Comparison of ENCODE assay signal across 9 cellular contexts in genomic region chr3:158167737-158168469, GRCh38. TPM values are rescaled to one million over a fixed set of nuclear protein-coding genes. Genes with fewer than 3 reads are reported as not detected.
DNase-seq lines count a peak whose midpoint lies in the region; ATAC-seq, FAIRE-seq and TF ChIP-seq lines count a peak whose summit lies in the region.
"Had no signal": no experiment of that assay in that cellular context is flagged by ENCODE, and none has a peak within 500 bp of the region (broad histone marks: within the 10 kb centered on the region; RNA-seq: fewer than 3 reads in every experiment).

No MANE protein-coding gene starts in this region.

- H3K27me3 ChIP-seq in naive thymus-derived CD4-positive, alpha-beta T cell (ENCODE audit: control insufficient read depth in 2 of 2, insufficient read depth in 2 of 2, low read length in 2 of 2): no peaks in the 10 kb centered on the region
- H3K27me3 ChIP-seq in vagina (no peaks in the 10 kb centered on the region), GM23338 (ENCODE audit: insufficient read depth) (no peaks in the 10 kb centered on the region)

- no peak for TF ChIP-seq POLR2A in vagina (IDR thresholded peaks at IDR 0.05)

- H2AFZ ChIP-seq in GM23338: no peak overlapping the region

- no peaks in the 10 kb centered on the region for H3K36me3 ChIP-seq in naive thymus-derived CD4-positive, alpha-beta T cell (ENCODE audit: control insufficient read depth in 2 of 3, insufficient read depth in 3 of 3, low read length in 3 of 3)
- H3K36me3 ChIP-seq in kidney (ENCODE audit: control insufficient read depth in 1 of 2, insufficient read depth in 2 of 2, low read length in 2 of 2) (no peaks in the 10 kb centered on the region), vagina (no peaks in the 10 kb centered on the region), GM23338 (ENCODE audit: insufficient read depth) (no peaks in the 10 kb centered on the region)

- no peak overlapping the region for H3K9ac ChIP-seq in kidney (ENCODE audit: low read length in 2 of 2)

- no peak overlapping the region for H3K27ac ChIP-seq in naive thymus-derived CD4-positive, alpha-beta T cell (ENCODE audit: low read depth, low read length)
- H3K27ac ChIP-seq in kidney (ENCODE audit: low read depth in 2 of 2, low read length in 2 of 2) (no peak overlapping the region), vagina (no peak overlapping the region), GM23338 (ENCODE audit: low read depth) (no peak overlapping the region)

- H3K27ac Mint-ChIP-seq in naive thymus-derived CD4-positive, alpha-beta T cell: no peak overlapping the region
- no peak overlapping the region; the same call in 1 of the 2 replicates for H3K27ac Mint-ChIP-seq in GM23338

- FAIRE-seq in kidney (lab: Jason Lieb, UNC): no peak
- FAIRE-seq: TTC549 had no signal

- no peaks in the 10 kb centered on the region for H3K4me1 ChIP-seq in naive thymus-derived CD4-positive, alpha-beta T cell (ENCODE audit: control insufficient read depth in 2 of 2, insufficient read depth in 2 of 2, low read length in 2 of 2)
- no peaks in the 10 kb centered on the region for H3K4me1 ChIP-seq in kidney (ENCODE audit: control insufficient read depth in 1 of 2, insufficient read depth in 1 of 2, low read depth in 1 of 2, low read length in 2 of 2)
- H3K4me1 ChIP-seq in vagina: peaks cover 6% of the 10 kb centered on the region
- 0 out of 2 replicates have a peak, but pooled peaks cover 3% of the 10 kb centered on the region for H3K4me1 ChIP-seq in GM23338 (ENCODE audit: insufficient read depth)

- peaks cover 0 to 13% (median 2%) of the 10 kb centered on the region in 11 donors for H3K9me3 Mint-ChIP-seq in naive thymus-derived CD4-positive, alpha-beta T cell
- H3K9me3 Mint-ChIP-seq in GM23338: no peaks in the 10 kb centered on the region

- no peak overlapping the region for H3K4me2 ChIP-seq in GM23338

- CTCF ChIA-PET in naive thymus-derived CD4-positive, alpha-beta T cell (lab: Charles Lee): no interaction called here

- no peak overlapping the region for H3K4me3 Mint-ChIP-seq in naive thymus-derived CD4-positive, alpha-beta T cell
- no peak overlapping the region for H3K4me3 Mint-ChIP-seq in GM23338

- H3K79me2 ChIP-seq in GM23338 (replicated peaks; ENCODE audit: insufficient read depth): no peaks in the 10 kb centered on the region

- no peak for TF ChIP-seq CTCF in kidney (IDR thresholded peaks at IDR 0.05; ENCODE audit: borderline replicate concordance, extremely low read depth, insufficient read depth)
- no peak for TF ChIP-seq CTCF in vagina (IDR thresholded peaks at IDR 0.05)
- TF ChIP-seq CTCF in GM23338 (conservative IDR thresholded peaks at IDR 0.05; ENCODE audit: low read depth in 2 of 2): no peak

- intact Hi-C loops in naive thymus-derived CD4-positive, alpha-beta T cell (cut with micrococcal nuclease): no loop called here
- intact Hi-C loops in kidney (cut with DNase I): no loop called here
- intact Hi-C loops in vagina (cut with DNase I): no loop called here

- H3K4me1 Mint-ChIP-seq in naive thymus-derived CD4-positive, alpha-beta T cell: peaks cover 0 to 9% (median 5%) of the 10 kb centered on the region in 7 donors
- H3K4me1 Mint-ChIP-seq in GM23338: peaks cover 4% of the 10 kb centered on the region; the same call in 1 of the 3 replicates

- DNase-seq in GDM1 (lab: John Stamatoyannopoulos, UW) (peak; percentile 8), M059J (ENCODE audit: low read depth) (peak; percentile 100), astrocyte of the hippocampus (ENCODE audit: low read depth, low spot score) (peak; percentile 90), kidney (no peak), vagina (ENCODE audit: extremely low spot score in 2 of 2) (no peak), GM23338 (ENCODE audit: low spot score) (no peak)
- no peak for DNase-seq in naive thymus-derived CD4-positive, alpha-beta T cell

- H3K27me3 Mint-ChIP-seq in naive thymus-derived CD4-positive, alpha-beta T cell: no peaks in the 10 kb centered on the region
- H3K27me3 Mint-ChIP-seq in GM23338 (ENCODE audit: insufficient read depth, low read depth, poor library complexity): no peaks in the 10 kb centered on the region

- ATAC-seq in naive thymus-derived CD4-positive, alpha-beta T cell: peak; percentile 85
- ATAC-seq in GM19467 (IDR thresholded peaks at IDR 0.05; ENCODE audit: unreplicated experiment) (no peak), GM23338 (no peak)

- no peaks in the 10 kb centered on the region for H4K20me1 ChIP-seq in GM23338 (replicated peaks; ENCODE audit: insufficient read depth)

- no peaks in the 10 kb centered on the region for H3K9me2 ChIP-seq in GM23338 (ENCODE audit: insufficient read depth)

- no peak overlapping the region for H3K4me3 ChIP-seq in naive thymus-derived CD4-positive, alpha-beta T cell (ENCODE audit: low read length)
- H3K4me3 ChIP-seq in kidney (ENCODE audit: low read length in 2 of 2) (no peak overlapping the region), vagina (no peak overlapping the region), GM23338 (no peak overlapping the region)

- H3K9me3 ChIP-seq in naive thymus-derived CD4-positive, alpha-beta T cell (ENCODE audit: control insufficient read depth in 2 of 3, low read length in 3 of 3): no peaks in the 10 kb centered on the region
- H3K9me3 ChIP-seq in kidney (ENCODE audit: control insufficient read depth in 1 of 2, low read length in 2 of 2) (no peaks in the 10 kb centered on the region), vagina (no peaks in the 10 kb centered on the region)

- POLR2A ChIA-PET in naive thymus-derived CD4-positive, alpha-beta T cell (lab: Charles Lee): interaction anchor here (0.6 kb wide), 1 partner anchor 211 kb away, joined by 5 read pairs; no protein-coding TSS in a partner anchor

- peaks cover 6 to 61% (median 53%) of the 10 kb centered on the region in 5 donors for H3K36me3 Mint-ChIP-seq in naive thymus-derived CD4-positive, alpha-beta T cell
- no peaks in the 10 kb centered on the region for H3K36me3 Mint-ChIP-seq in GM23338 (ENCODE audit: low read depth)

- H3F3A ChIP-seq in GM23338 (replicated peaks; ENCODE audit: low read depth): no peaks in the 10 kb centered on the region

TF ChIP-seq in GM23338, 12 proteins besides CTCF, POLR2A, EP300 and RAD21 (continues in another document):
- TF ChIP-seq NANOG (IDR thresholded peaks at IDR 0.05; ENCODE audit: borderline replicate concordance): no peak
- TF ChIP-seq CREB1 (CRISPR knock-in tag; IDR thresholded peaks at IDR 0.05; ENCODE audit: low read depth): no peak
- no peak for TF ChIP-seq POLR2AphosphoS5 (IDR thresholded peaks at IDR 0.05; ENCODE audit: low read depth)
- TF ChIP-seq ZNF331 (CRISPR knock-in tag; IDR thresholded peaks at IDR 0.05; ENCODE audit: low read depth): no peak
- TF ChIP-seq ZNF114 (CRISPR knock-in tag; IDR thresholded peaks at IDR 0.05): no peak
- no peak for TF ChIP-seq REST (IDR thresholded peaks at IDR 0.05; ENCODE audit: unreplicated experiment)
- no peak for TF ChIP-seq JUNB (IDR thresholded peaks at IDR 0.05; ENCODE audit: unreplicated experiment)

RNA-seq across cellular contexts. Expression of gene RSRC1, which starts 58.0 kb away (rescaled TPM):
- 45.4 and 61.0 TPM in 2 replicates for total RNA-seq in M059J (2014; rRNA removed; shearing (Covaris generic))
- total RNA-seq in naive thymus-derived CD4-positive, alpha-beta T cell: 10 to 100 TPM; 30.0 to 45.0 (median 37.4) TPM
- 10 to 100 TPM; 34.0 to 43.1 TPM for polyA plus RNA-seq in naive thymus-derived CD4-positive, alpha-beta T cell
- total RNA-seq in kidney (33.8 TPM), vagina (38.5 TPM)
- polyA plus RNA-seq in kidney (ENCODE audit: insufficient read depth, low read depth, low replicate concordance) (14.3 TPM), GM23338 (2016; fragmentation: Nextera tagmentation; extraction: Ambion mirVana) (59.1 and 76.8 TPM in 2 replicates)
- 22.8 and 32.5 TPM in 2 replicates for total RNA-seq in GM23338 (2014; rRNA removed; shearing (Covaris generic))

Comparison
In these comparisons a context has a peak if more than half of its experiments do, and no peak if none do; other contexts are left out.
1. DNase-seq: peak in GDM1 (single experiment), M059J (single experiment) and astrocyte of the hippocampus (single experiment); none in naive thymus-derived CD4-positive, alpha-beta T cell (0 of 9), kidney (single experiment), vagina (0 of 2) and GM23338 (single experiment).